25 cellular contexts compared by ENCODE assay signal in genomic region chr10:61063911-61064310, GRCh38.
DNase-seq lines count a peak whose midpoint lies in the region; ATAC-seq and TF ChIP-seq lines count a peak whose summit lies in the region.
"Had no signal": no experiment of that assay in that cellular context is flagged by ENCODE, and none has a peak within 500 bp of the region (broad histone marks: within the 10 kb centered on the region; RNA-seq: fewer than 3 reads in every experiment).

No MANE protein-coding gene starts in this region.

- peak overlapping the region in 3 of 5 experiments; percentile 3 to 38 (median 25) for H3K27ac Mint-ChIP-seq in brain
- H3K27ac Mint-ChIP-seq: activated CD8-positive, alpha-beta T cell treated with anti-CD3 and anti-CD28 coated beads, Interleukin-2, amount 10 ng/mL, durations not matched to agents 7 days and 5 days; activated naive CD8-positive, alpha-beta T cell treated with anti-CD3 and anti-CD28 coated beads, Interleukin-2, amount 10 ng/mL, durations not matched to agents 7 days and 5 days; stimulated activated effector memory CD8-positive, alpha-beta T cell treated with anti-CD3 and anti-CD28 coated beads, Interleukin-12 subunit alpha, Interleukin-12 subunit beta, amount 100 ng/mL, for 72 hours had no signal

- H3K4me3 ChIP-seq in retinal pigment epithelial cell (ENCODE audit: low read length) (no peak overlapping the region), heart left ventricle (no peak overlapping the region)
- H3K4me3 ChIP-seq: ascending aorta, heart right ventricle, lung, right lobe of liver, SK-N-MC, upper lobe of left lung had no signal

- no peak for ATAC-seq in heart left ventricle
- ATAC-seq: activated CD8-positive, alpha-beta T cell treated with anti-CD3 and anti-CD28 coated beads, Interleukin-2, amount 10 ng/mL, durations not matched to agents 7 days and 5 days; heart right ventricle; stimulated activated effector memory CD8-positive, alpha-beta T cell treated with anti-CD3 and anti-CD28 coated beads, Interleukin-12 subunit alpha, Interleukin-12 subunit beta, amount 100 ng/mL, for 72 hours had no signal

- TF ChIP-seq CTCF in brain (conservative IDR thresholded peaks at IDR 0.05) (no peak), retinal pigment epithelial cell (conservative IDR thresholded peaks at IDR 0.05; ENCODE audit: low read depth, low read length) (no peak), heart left ventricle (IDR thresholded peaks at IDR 0.05) (no peak)

- peaks cover 4% of the 10 kb centered on the region for H3K27me3 Mint-ChIP-seq in brain
- H3K27me3 Mint-ChIP-seq: activated naive CD8-positive, alpha-beta T cell treated with anti-CD3 and anti-CD28 coated beads, Interleukin-2, amount 10 ng/mL, durations not matched to agents 7 days and 5 days had no signal

- H3K27ac ChIP-seq in heart left ventricle = no peak overlapping the region
- H3K27ac ChIP-seq: ascending aorta, heart right ventricle, parathyroid adenoma, right lobe of liver, SK-N-MC, upper lobe of left lung had no signal

- no peaks in the 10 kb centered on the region for H3K27me3 ChIP-seq in heart left ventricle
- H3K27me3 ChIP-seq: ascending aorta, heart right ventricle, upper lobe of left lung had no signal

- peaks cover 30% of the 10 kb centered on the region for H3K4me1 Mint-ChIP-seq in brain
- H3K4me1 Mint-ChIP-seq: activated naive CD8-positive, alpha-beta T cell treated with anti-CD3 and anti-CD28 coated beads, Interleukin-2, amount 10 ng/mL, durations not matched to agents 7 days and 5 days; central memory CD8-positive, alpha-beta T cell; stimulated activated effector memory CD8-positive, alpha-beta T cell treated with anti-CD3 and anti-CD28 coated beads, Interleukin-12 subunit alpha, Interleukin-12 subunit beta, amount 100 ng/mL, for 72 hours had no signal

- H3K4me1 ChIP-seq in heart left ventricle = peaks cover 0 to 19% (median 0%) of the 10 kb centered on the region in 12 donors
- H3K4me1 ChIP-seq: ascending aorta, parathyroid adenoma, upper lobe of left lung had no signal

- intact Hi-C loops in heart left ventricle (cut with DNase I) = no loop called here

- DNase-seq in HT1080 (ENCODE audit: low read depth) (peak; percentile 56), glomerular endothelial cell (ENCODE audit: extremely low read depth, low read depth, low spot score) (peak; percentile 25), retinal pigment epithelial cell (ENCODE audit: low read depth) (peak; percentile 49), NOMO-1 (lab: John Stamatoyannopoulos, UW; ENCODE audit: unreplicated experiment in 2 of 2) (no peak), NCI-H2196 treated with DMSO at 0.1 percent for 48 hours (lab: John Stamatoyannopoulos, UW; ENCODE audit: unreplicated experiment) (no peak), heart left ventricle (no peak)
- DNase-seq: activated CD8-positive, alpha-beta T cell treated with anti-CD3 and anti-CD28 coated beads, Interleukin-2, amount 10 ng/mL, durations not matched to agents 7 days and 5 days; activated effector memory CD4-positive, alpha-beta T cell treated with Interleukin-2 at 50 U/mL for 16 hours; activated naive CD8-positive, alpha-beta T cell treated with anti-CD3 and anti-CD28 coated beads, Interleukin-2, amount 10 ng/mL, durations not matched to agents 7 days and 5 days; COR-L47; DMS79 treated with DMSO at 0.1 percent for 48 hours; heart right ventricle; NCI-H526 treated with DMSO at 0.1 percent for 48 hours; right lobe of liver; stimulated activated CD4-positive, alpha-beta T cell treated with anti-CD3 and anti-CD28 coated beads, Interleukin-4, amount 100 ng/mL, for 24 hours; T-helper 2 cell; upper lobe of left lung had no signal

- no peak overlapping the region for H3K4me3 Mint-ChIP-seq in brain
- H3K4me3 Mint-ChIP-seq: activated CD8-positive, alpha-beta T cell treated with anti-CD3 and anti-CD28 coated beads, Interleukin-2, amount 10 ng/mL, durations not matched to agents 7 days and 5 days; activated naive CD8-positive, alpha-beta T cell treated with anti-CD3 and anti-CD28 coated beads, Interleukin-2, amount 10 ng/mL, durations not matched to agents 7 days and 5 days; central memory CD8-positive, alpha-beta T cell; neural crest cell; stimulated activated effector memory CD8-positive, alpha-beta T cell treated with anti-CD3 and anti-CD28 coated beads, Interleukin-12 subunit alpha, Interleukin-12 subunit beta, amount 100 ng/mL, for 72 hours had no signal

- TF ChIP-seq POLR2A in heart left ventricle (IDR thresholded peaks at IDR 0.05) = no peak

- no peaks in the 10 kb centered on the region for H3K36me3 Mint-ChIP-seq in brain
- H3K36me3 Mint-ChIP-seq: activated naive CD8-positive, alpha-beta T cell treated with anti-CD3 and anti-CD28 coated beads, Interleukin-2, amount 10 ng/mL, durations not matched to agents 7 days and 5 days; stimulated activated effector memory CD8-positive, alpha-beta T cell treated with anti-CD3 and anti-CD28 coated beads, Interleukin-12 subunit alpha, Interleukin-12 subunit beta, amount 100 ng/mL, for 72 hours had no signal

- 47 to 63% (median 59%) methylated on average over 1 of the region's 1 CpG for WGBS in heart left ventricle, 4 donors

- no peaks in the 10 kb centered on the region for H3K36me3 ChIP-seq in heart left ventricle
- H3K36me3 ChIP-seq: ascending aorta, heart right ventricle, right lobe of liver, upper lobe of left lung had no signal

- peaks cover 0 to 4% (median 0%) of the 10 kb centered on the region in 5 experiments for H3K9me3 Mint-ChIP-seq in brain
- H3K9me3 Mint-ChIP-seq: activated naive CD8-positive, alpha-beta T cell treated with anti-CD3 and anti-CD28 coated beads, Interleukin-2, amount 10 ng/mL, durations not matched to agents 7 days and 5 days; central memory CD8-positive, alpha-beta T cell; neural crest cell had no signal

- H3K9me3 ChIP-seq in heart left ventricle = no peaks in the 10 kb centered on the region
- H3K9me3 ChIP-seq: ascending aorta, heart right ventricle, right lobe of liver, upper lobe of left lung had no signal

Comparison
In these comparisons a context has a peak if more than half of its experiments do, and no peak if none do; other contexts are left out.
1. DNase-seq: peak in HT1080 (single experiment), glomerular endothelial cell (single experiment) and retinal pigment epithelial cell (single experiment); none in NOMO-1 (0 of 2), NCI-H2196 treated with DMSO at 0.1 percent for 48 hours (single experiment) and heart left ventricle (0 of 5).